In genomic region chr12:109949089-109949488, GRCh38 we compare ENCODE assay signal across 11 cellular contexts. TPM values are rescaled to one million over a fixed set of nuclear protein-coding genes. Genes with fewer than 3 reads are reported as not detected.
DNase-seq lines count a peak whose midpoint lies in the region; ATAC-seq and TF ChIP-seq lines count a peak whose summit lies in the region.
"Had no signal": no experiment of that assay in that cellular context is flagged by ENCODE, and none has a peak within 500 bp of the region (broad histone marks: within the 10 kb centered on the region; RNA-seq: fewer than 3 reads in every experiment).

No MANE protein-coding gene starts in this region.

- no peak overlapping the region for H3K4me3 Mint-ChIP-seq in CD4-positive, alpha-beta T cell

- peaks cover 85% of the 10 kb centered on the region for H3K36me3 Mint-ChIP-seq in CD4-positive, alpha-beta T cell (ENCODE audit: low read depth)

- no peaks in the 10 kb centered on the region for H3K9me3 Mint-ChIP-seq in CD4-positive, alpha-beta T cell

- no peak overlapping the region for H3K27ac ChIP-seq in CD4-positive, alpha-beta T cell (ENCODE audit: low read depth, low read length)

- H3K27me3 ChIP-seq in CD4-positive, alpha-beta T cell (ENCODE audit: control insufficient read depth, insufficient read depth, low read length) = no peaks in the 10 kb centered on the region

- no peak for ATAC-seq in CD4-positive, alpha-beta T cell (ENCODE audit: poor library complexity)
- no peak for ATAC-seq in GM19328 (IDR thresholded peaks at IDR 0.05; ENCODE audit: unreplicated experiment)

- POLR2A ChIA-PET in CD4-positive, alpha-beta T cell (lab: Charles Lee) = interaction anchor here (0.6 kb wide), 1 partner anchor 10 kb away, joined by 5 read pairs; no protein-coding TSS in a partner anchor

- H3K27ac Mint-ChIP-seq in CD4-positive, alpha-beta T cell = peak overlapping the region; percentile 68

- CTCF ChIA-PET in CD4-positive, alpha-beta T cell (lab: Charles Lee) = no interaction called here

- DNase-seq in CD4-positive, alpha-beta T cell = no peak
- DNase-seq in NCI-H510A treated with DMSO at 0.1 percent for 48 hours (lab: John Stamatoyannopoulos, UW) (peak; percentile 67), foreskin fibroblast (peak; percentile 76 to 86), non-pigmented ciliary epithelial cell (ENCODE audit: low read depth) (peak; percentile 48), GDM1 (lab: John Stamatoyannopoulos, UW) (no peak), GM20000 (ENCODE audit: low spot score) (no peak), NK-92 (lab: John Stamatoyannopoulos, UW; ENCODE audit: unreplicated experiment) (no peak)
- DNase-seq: hypothalamus, NCI-H1048, SW 1271 had no signal

- no peaks in the 10 kb centered on the region for H3K9me3 ChIP-seq in CD4-positive, alpha-beta T cell (ENCODE audit: control insufficient read depth, low read length)

- H3K4me1 Mint-ChIP-seq in CD4-positive, alpha-beta T cell (ENCODE audit: low read depth) = peaks cover 32% of the 10 kb centered on the region

- TF ChIP-seq CTCF in CD4-positive, alpha-beta T cell (IDR thresholded peaks at IDR 0.05) = no peak
- TF ChIP-seq CTCF in foreskin fibroblast (IDR thresholded peaks at IDR 0.05; ENCODE audit: low read depth, low read length) (no peak), GM20000 (IDR thresholded peaks at IDR 0.05; ENCODE audit: extremely low read depth, missing control alignments) (no peak)

- no peak overlapping the region for H3K4me3 ChIP-seq in foreskin fibroblast (ENCODE audit: low read depth in 1 of 2, low read length in 2 of 2)

- H3K27me3 Mint-ChIP-seq in CD4-positive, alpha-beta T cell = no peaks in the 10 kb centered on the region

- intact Hi-C loops in CD4-positive, alpha-beta T cell (cut with DNase I, micrococcal nuclease) = no loop called here

RNA-seq across cellular contexts. Expression of gene GIT2, which starts 47.1 kb away (rescaled TPM):
- 10 to 100 TPM; 68.6 to 70.7 TPM for total RNA-seq in CD4-positive, alpha-beta T cell

RNA-seq across cellular contexts. Expression of gene TCHP, which starts 49.0 kb away (rescaled TPM):
- total RNA-seq in CD4-positive, alpha-beta T cell = 10 to 100 TPM; 13.2 to 13.6 TPM

RNA-seq across cellular contexts. Expression of gene ANKRD13A, which starts 50.1 kb away (rescaled TPM):
- total RNA-seq in CD4-positive, alpha-beta T cell = 10 to 100 TPM; 51.6 to 52.3 TPM

Comparison
In these comparisons a context has a peak if more than half of its experiments do, and no peak if none do; other contexts are left out.
1. DNase-seq: peak in NCI-H510A treated with DMSO at 0.1 percent for 48 hours (single experiment), foreskin fibroblast (2 of 2) and non-pigmented ciliary epithelial cell (single experiment); none in CD4-positive, alpha-beta T cell (0 of 10), GDM1 (single experiment), GM20000 (single experiment) and NK-92 (single experiment).